12 cellular contexts compared by ENCODE assay signal in genomic region chr21:41418956-41419680, GRCh38. TPM values are rescaled to one million over a fixed set of nuclear protein-coding genes. Genes with fewer than 3 reads are reported as not detected.
DNase-seq lines count a peak whose midpoint lies in the region; ATAC-seq and TF ChIP-seq lines count a peak whose summit lies in the region.
"Had no signal": no experiment of that assay in that cellular context is flagged by ENCODE, and none has a peak within 500 bp of the region (broad histone marks: within the 10 kb centered on the region; RNA-seq: fewer than 3 reads in every experiment).

No MANE protein-coding gene starts in this region.

- ATAC-seq in GM21737 (IDR thresholded peaks at IDR 0.05; ENCODE audit: unreplicated experiment), result no peak

- intact Hi-C loops in CD14-positive monocyte (cut with micrococcal nuclease) (no loop called here), breast epithelium (cut with DNase I; ENCODE audit: low total_unique reads) (no loop called here)

- peak overlapping the region in 1 of 2 donors; percentile 42 for H3K4me3 Mint-ChIP-seq in CD14-positive monocyte

- no peak overlapping the region for H3K4me3 ChIP-seq in breast epithelium
- H3K4me3 ChIP-seq in neutrophil (ENCODE audit: low read depth in 1 of 2, low read length in 1 of 2), result no peak overlapping the region

- H3K36me3 ChIP-seq in breast epithelium (no peaks in the 10 kb centered on the region), neutrophil (no peaks in the 10 kb centered on the region)

- no peaks in the 10 kb centered on the region for H3K27me3 ChIP-seq in breast epithelium
- H3K27me3 ChIP-seq in neutrophil, result no peaks in the 10 kb centered on the region

- no peaks in the 10 kb centered on the region for H3K4me1 ChIP-seq in breast epithelium
- H3K4me1 ChIP-seq in neutrophil (ENCODE audit: control insufficient read depth in 1 of 2, insufficient read depth in 1 of 2, low read depth in 1 of 2, low read length in 1 of 2), result peaks cover 33 to 34% of the 10 kb centered on the region in 2 experiments

- peak overlapping the region; percentile 60 to 86 for H3K27ac ChIP-seq in breast epithelium
- peak overlapping the region; percentile 76 for H3K27ac ChIP-seq in neutrophil

- H3K4me1 Mint-ChIP-seq in CD14-positive monocyte, result peaks cover 53% of the 10 kb centered on the region

- DNase-seq in CD14-positive monocyte (ENCODE audit: low spot score) (no peak), GF-D8 (lab: John Stamatoyannopoulos, UW) (peak; percentile 31), breast epithelium (ENCODE audit: low spot score in 2 of 2) (no peak), cerebellar cortex (ENCODE audit: low spot score) (no peak)
- DNase-seq in stimulated activated CD8-positive, alpha-beta memory T cell treated with anti-CD3 and anti-CD28 coated beads, Interleukin-4, amount 100 ng/mL, for 48 hours, result no peak
- DNase-seq: cerebellar nuclear complex; DMS 273 treated with DMSO at 0.1 percent for 48 hours; islet precursor cell; NCI-H2081 treated with DMSO at 0.1 percent for 48 hours; stimulated activated CD4-positive, alpha-beta T cell treated with anti-CD3 and anti-CD28 coated beads, Interleukin-15, amount 100 ng/mL, for 24 hours had no signal

- peak overlapping the region; percentile 77 to 94 (median 90) for H3K27ac Mint-ChIP-seq in CD14-positive monocyte

- peaks cover 0 to 6% (median 4%) of the 10 kb centered on the region in 7 donors for H3K9me3 Mint-ChIP-seq in CD14-positive monocyte

- peaks cover 0 to 5% (median 1%) of the 10 kb centered on the region in 3 donors for H3K27me3 Mint-ChIP-seq in CD14-positive monocyte (ENCODE audit: low read depth in 3 of 3)

- H3K36me3 Mint-ChIP-seq in CD14-positive monocyte, result peaks cover 3 to 7% of the 10 kb centered on the region in 2 donors

- TF ChIP-seq CTCF in CD14-positive monocyte (IDR thresholded peaks at IDR 0.05) (no peak), breast epithelium (IDR thresholded peaks at IDR 0.05) (no peak), neutrophil (IDR thresholded peaks at IDR 0.05) (no peak)

- TF ChIP-seq POLR2A in breast epithelium (IDR thresholded peaks at IDR 0.05), result no peak

- H3K9me3 ChIP-seq in breast epithelium (no peaks in the 10 kb centered on the region), neutrophil (no peaks in the 10 kb centered on the region)

RNA-seq across cellular contexts. Expression of gene MX1, which starts 6.9 kb away (rescaled TPM):
- 10 to 100 TPM; 60.5 to 73.3 TPM for polyA plus RNA-seq in CD14-positive monocyte
- total RNA-seq in breast epithelium, result 10 to 100 TPM; 13.4 to 23.1 (median 21.8) TPM

RNA-seq across cellular contexts. Expression of gene MX2, which starts 57.3 kb away (rescaled TPM):
- 10 to 100 TPM; 43.1 to 50.3 TPM for polyA plus RNA-seq in CD14-positive monocyte
- total RNA-seq in breast epithelium, result 10 to 100 TPM in 2 of 3 donors, 1 to 10 TPM in 1; 8.9 to 31.5 (median 29.4) TPM
